12 cellular contexts compared by ENCODE assay signal in the genomic region with DNA sequence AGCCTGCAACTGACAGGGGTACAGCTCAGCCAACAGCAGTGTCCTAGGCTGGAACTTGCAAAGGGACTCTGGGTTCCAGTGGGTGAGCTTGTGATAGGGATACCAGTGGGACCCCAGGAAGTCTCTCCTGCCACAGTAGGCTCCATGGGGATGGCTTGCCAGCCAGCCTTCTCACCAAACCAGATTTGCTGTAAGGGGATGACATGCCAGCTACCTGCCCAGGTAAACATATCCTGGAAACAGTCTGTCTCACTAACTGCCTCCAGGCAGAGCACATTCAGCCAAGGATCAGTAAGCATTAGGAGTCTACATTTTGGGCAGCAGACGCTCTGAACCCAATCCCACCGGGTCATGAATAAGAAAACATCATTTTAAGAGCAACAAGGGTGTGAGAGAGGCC. TPM values are rescaled to one million over a fixed set of nuclear protein-coding genes. Genes with fewer than 3 reads are reported as not detected.
DNase-seq lines count a peak whose midpoint lies in the region; ATAC-seq and TF ChIP-seq lines count a peak whose summit lies in the region.
"Had no signal": no experiment of that assay in that cellular context is flagged by ENCODE, and none has a peak within 500 bp of the region (broad histone marks: within the 10 kb centered on the region; RNA-seq: fewer than 3 reads in every experiment).

No MANE protein-coding gene starts in this region.

- H2AFZ ChIP-seq in H9 (ENCODE audit: low read length) = no peak overlapping the region

- H4K5ac ChIP-seq in H9 (ENCODE audit: insufficient read length, low read depth, low read length) = no peak overlapping the region

- H3K9me3 Mint-ChIP-seq in H9 = no peaks in the 10 kb centered on the region

- H3K4me2 ChIP-seq in H9 (ENCODE audit: insufficient read depth, insufficient read length, low read length) = no peak overlapping the region

- no peak overlapping the region for H2AK5ac ChIP-seq in H9 (ENCODE audit: insufficient read length, low read length)

- no peaks in the 10 kb centered on the region; the same call in 1 of the 2 replicates for H3K27me3 Mint-ChIP-seq in H9 (ENCODE audit: low read depth)
- H3K27me3 Mint-ChIP-seq: IgD-negative memory B cell had no signal

- no peak overlapping the region for H3K4me3 Mint-ChIP-seq in H9
- H3K4me3 Mint-ChIP-seq: IgD-negative memory B cell had no signal

- H3T11ph ChIP-seq in H9 (ENCODE audit: low read length) = no peak overlapping the region

- H3K23me2 ChIP-seq in H9 (ENCODE audit: insufficient read length, low read depth, low read length, poor library complexity, severe bottlenecking) = no peaks in the 10 kb centered on the region

- no peak overlapping the region for H4K8ac ChIP-seq in H9 (replicated peaks; ENCODE audit: insufficient read length, low read depth, low read length)

- H3K27me3 ChIP-seq in H9 (ENCODE audit: insufficient read depth, low read length) (no peaks in the 10 kb centered on the region), stomach (no peaks in the 10 kb centered on the region)

- H3K9me3 ChIP-seq in H9 (ENCODE audit: control insufficient read depth, low read depth, low read length) = no peaks in the 10 kb centered on the region
- H3K9me3 ChIP-seq in SK-N-MC (ENCODE audit: low read depth, low read length) = no peaks in the 10 kb centered on the region
- no peaks in the 10 kb centered on the region for H3K9me3 ChIP-seq in stomach

- H3K14ac ChIP-seq in H9 (ENCODE audit: insufficient read depth, low read length) = no peak overlapping the region

- no peak for DNase-seq in H9
- no peak for DNase-seq in SK-N-MC (ENCODE audit: low read depth, low spot score)
- DNase-seq in left colon = no peak
- DNase-seq in stomach = peak; percentile 82
- DNase-seq in NCI-H2107 (lab: John Stamatoyannopoulos, UW) = no peak
- no peak for DNase-seq in stimulated activated CD4-positive, alpha-beta T cell treated with anti-CD3 and anti-CD28 coated beads, Interleukin-12 subunit alpha, Interleukin-12 subunit beta, amount 100 ng/mL, for 4 hours
- DNase-seq: activated CD4-positive, alpha-beta T cell treated with anti-CD3 and anti-CD28 coated beads for 1 hour; activated T-cell treated with anti-CD3 and anti-CD28 coated beads, Interleukin-2, amount 50 U/mL, for 48 hours; stimulated activated CD4-positive, alpha-beta T cell treated with anti-CD3 and anti-CD28 coated beads, Interleukin-4, amount 100 ng/mL, for 4 hours; stimulated activated naive CD4-positive, alpha-beta T cell treated with Interleukin-2 at 50 U/mL for 16 hours had no signal

- H3K36me3 Mint-ChIP-seq in H9 (ENCODE audit: insufficient read depth in 1 of 3, low read depth in 3 of 3) = no peaks in the 10 kb centered on the region

- H2BK120ac ChIP-seq in H9 (ENCODE audit: low read depth, low read length, poor library complexity, severe bottlenecking) = no peak overlapping the region

- WGBS in H9 (ENCODE audit: extremely low coverage, insufficient read length, low lambda C conversion rate) = no CpG with 5 or more reads among the region's 2 CpGs
- 34 to 60% (median 50%) methylated on average over 2 of the region's 2 CpGs for WGBS in stomach, 5 donors

- no peak overlapping the region for H4K91ac ChIP-seq in H9 (ENCODE audit: insufficient read length, low read depth, low read length)

- peak; percentile 35 for ATAC-seq in left colon
- ATAC-seq in HG02759 (IDR thresholded peaks at IDR 0.05; ENCODE audit: unreplicated experiment) = no peak

- no peak overlapping the region for H3K4ac ChIP-seq in H9 (ENCODE audit: low read depth, low read length)

- H3K36me3 ChIP-seq in SK-N-MC (ENCODE audit: insufficient read depth, low read length) (no peaks in the 10 kb centered on the region), stomach (no peaks in the 10 kb centered on the region)

- no peak overlapping the region for H3K23ac ChIP-seq in H9 (ENCODE audit: insufficient read length, low read depth, low read length)

- H2BK12ac ChIP-seq in H9 (ENCODE audit: insufficient read length, low read depth, low read length) = no peak overlapping the region

- H3K4me1 ChIP-seq in H9 (ENCODE audit: insufficient read depth, low read length) = no peaks in the 10 kb centered on the region; the same call in 1 of the 2 replicates
- H3K4me1 ChIP-seq in stomach = peaks cover 40 to 78% (median 52%) of the 10 kb centered on the region in 4 donors

- H2BK15ac ChIP-seq in H9 (ENCODE audit: low read depth, low read length) = no peak overlapping the region

- peaks cover 18 to 24% of the 10 kb centered on the region in 2 experiments for H3K4me1 Mint-ChIP-seq in H9

- no peak overlapping the region for H2BK5ac ChIP-seq in H9 (ENCODE audit: insufficient read length, low read length)

- no peaks in the 10 kb centered on the region for H3K79me2 ChIP-seq in H9 (ENCODE audit: insufficient read depth, low read length)

- H3K56ac ChIP-seq in H9 (ENCODE audit: insufficient read length, low read depth, low read length) = no peak overlapping the region

- intact Hi-C loops in left colon (cut with DNase I, micrococcal nuclease) (no loop called here), stomach (cut with DNase I; ENCODE audit: low total_unique reads) (no loop called here)

- TF ChIP-seq POLR2A in stomach (IDR thresholded peaks at IDR 0.05) = no peak

- no peak overlapping the region for H2BK20ac ChIP-seq in H9 (ENCODE audit: low read depth, low read length, poor library complexity, severe bottlenecking)

- H3K18ac ChIP-seq in H9 (ENCODE audit: insufficient read length, low read depth, low read length) = no peak overlapping the region

- H3K27ac ChIP-seq in H9 (ENCODE audit: insufficient read length, low read depth, low read length) (no peak overlapping the region), SK-N-MC (peak overlapping the region; percentile 67; the same call in 1 of the 2 replicates), stomach (peak overlapping the region; percentile 51 to 90 (median 73))

- H4K20me1 ChIP-seq in H9 (ENCODE audit: control insufficient read depth, insufficient read depth, insufficient read length) = no peaks in the 10 kb centered on the region

- peak overlapping the region; percentile 18 to 34 (median 22); a peak in 2 of 7 replicates for H3K27ac Mint-ChIP-seq in H9
- H3K27ac Mint-ChIP-seq: IgD-negative memory B cell had no signal

- no peak for TF ChIP-seq EP300 in stomach (IDR thresholded peaks at IDR 0.05)

- no peaks in the 10 kb centered on the region for H3K79me1 ChIP-seq in H9 (ENCODE audit: insufficient read depth, low read depth, low read length, poor library complexity, severe bottlenecking)

- H3K9ac ChIP-seq in H9 (ENCODE audit: extremely low read depth, insufficient read length, low read length) (no peak overlapping the region), SK-N-MC (ENCODE audit: insufficient read length) (no peak overlapping the region)

- H3K4me3 ChIP-seq in SK-N-MC (peak overlapping the region; percentile 30; the same call in 1 of the 2 replicates), stomach (no peak overlapping the region)

- TF ChIP-seq CTCF in H9 (conservative IDR thresholded peaks at IDR 0.05) (no peak), stomach (IDR thresholded peaks at IDR 0.05) (no peak)

RNA-seq across cellular contexts. Expression of a gene that starts 49.9 kb away (rescaled TPM):
- total RNA-seq in H9 (2021) (10.6 and 14.4 TPM in 2 replicates), left colon (10 to 100 TPM; 29.9 to 33.0 TPM), stomach (10 to 100 TPM; 22.2 to 60.0 (median 31.8) TPM)
- 10 to 100 TPM; 26.7 to 83.6 (median 74.6) TPM for polyA plus RNA-seq in stomach
